Comparison of ENCODE assay signal across 37 cellular contexts in genomic region chr14:20198991-20199390, GRCh38. TPM values are rescaled to one million over a fixed set of nuclear protein-coding genes. Genes with fewer than 3 reads are reported as not detected.
"Had no signal": no experiment of that assay in that cellular context is flagged by ENCODE, and none has a peak within 500 bp of the region (broad histone marks: within the 10 kb centered on the region; RNA-seq: fewer than 3 reads in every experiment).

No MANE protein-coding gene starts in this region.

- H3K9me3 ChIP-seq: colonic mucosa, gastrocnemius medialis, heart left ventricle, left lung, stomach, thyroid gland, vagina had no signal

- H3K4me3 ChIP-seq: colonic mucosa, gastrocnemius medialis, heart left ventricle, hepatocyte, left lung, smooth muscle cell, stomach, thyroid gland, vagina had no signal

- H3K4me2 ChIP-seq: hepatocyte, smooth muscle cell had no signal

- H2AFZ ChIP-seq: hepatocyte had no signal

- H3K4me1 ChIP-seq: colonic mucosa, gastrocnemius medialis, heart left ventricle, left lung, stomach, thyroid gland, vagina had no signal

- H3K79me2 ChIP-seq: hepatocyte had no signal

- ATAC-seq: esophagus mucosa; gastrocnemius medialis; heart left ventricle; left cardiac atrium; left lung; naive thymus-derived CD4-positive, alpha-beta T cell; sciatic nerve had no signal

- H3K27ac ChIP-seq: colonic mucosa, epithelial cell of prostate, gastrocnemius medialis, heart left ventricle, hepatocyte, left lung, stomach, thyroid gland, vagina had no signal

- H3K27me3 ChIP-seq: colonic mucosa, gastrocnemius medialis, hepatocyte, left lung, stomach, thyroid gland, vagina had no signal

- FAIRE-seq: kidney had no signal

- H3K36me3 ChIP-seq: colonic mucosa, gastrocnemius medialis, heart left ventricle, left lung, stomach, thyroid gland, vagina had no signal

- DNase-seq: colonic mucosa; effector CD8-positive, alpha-beta T cell; endodermal cell; foreskin fibroblast; gastrocnemius medialis; heart left ventricle; kidney; left cardiac atrium; left lung; mesendoderm; midbrain; naive thymus-derived CD4-positive, alpha-beta T cell; nephron progenitor cell; nucleus accumbens; stimulated activated CD4-positive, alpha-beta T cell treated with anti-CD3 and anti-CD28 coated beads, Interleukin-12 subunit alpha, Interleukin-12 subunit beta, amount 100 ng/mL, for 4 hours; stimulated activated CD4-positive, alpha-beta T cell treated with anti-CD3 and anti-CD28 coated beads, Interleukin-1b, Interleukin-23, amount 100 ng/mL, for 48 hours; stimulated activated CD4-positive, alpha-beta T cell treated with anti-CD3 and anti-CD28 coated beads, Interleukin-4, amount 100 ng/mL, for 1 hour; stimulated activated CD8-positive, alpha-beta memory T cell treated with anti-CD3 and anti-CD28 coated beads, Interleukin-4, amount 100 ng/mL, for 48 hours; stimulated activated naive CD4-positive, alpha-beta T cell; stomach; thyroid gland; trophoblast cell had no signal

RNA-seq across cellular contexts. Expression of gene OR11G2, which starts 8.3 kb away (rescaled TPM):
- total RNA-seq: colonic mucosa; endodermal cell; esophagus mucosa; gastrocnemius medialis; heart left ventricle; hepatocyte; kidney; left cardiac atrium; left lung; lower leg skin; lung microvascular endothelial cell; mucosa of gallbladder; naive thymus-derived CD4-positive, alpha-beta T cell; osteocyte; posterior vena cava; pulmonary artery endothelial cell; sciatic nerve; smooth muscle cell; subcutaneous adipose tissue; temporal lobe; thyroid gland; ureter; vagina had no signal
- polyA plus RNA-seq: heart left ventricle; hepatocyte; naive thymus-derived CD4-positive, alpha-beta T cell; smooth muscle cell; stomach had no signal

RNA-seq across cellular contexts. Expression of gene OR11H6, which starts 24.5 kb away (rescaled TPM):
- total RNA-seq: colonic mucosa; endodermal cell; esophagus mucosa; gastrocnemius medialis; heart left ventricle; hepatocyte; kidney; left cardiac atrium; left lung; lower leg skin; lung microvascular endothelial cell; mucosa of gallbladder; naive thymus-derived CD4-positive, alpha-beta T cell; osteocyte; posterior vena cava; pulmonary artery endothelial cell; sciatic nerve; smooth muscle cell; stomach; subcutaneous adipose tissue; temporal lobe; thyroid gland; ureter; vagina had no signal
- polyA plus RNA-seq: heart left ventricle; hepatocyte; naive thymus-derived CD4-positive, alpha-beta T cell; smooth muscle cell; stomach had no signal

RNA-seq across cellular contexts. Expression of gene OR11H7, which starts 29.8 kb away (rescaled TPM):
- total RNA-seq: colonic mucosa; endodermal cell; esophagus mucosa; gastrocnemius medialis; heart left ventricle; hepatocyte; kidney; left cardiac atrium; left lung; lower leg skin; lung microvascular endothelial cell; mucosa of gallbladder; naive thymus-derived CD4-positive, alpha-beta T cell; osteocyte; posterior vena cava; pulmonary artery endothelial cell; sciatic nerve; smooth muscle cell; stomach; subcutaneous adipose tissue; temporal lobe; thyroid gland; ureter; vagina had no signal
- polyA plus RNA-seq: heart left ventricle; hepatocyte; naive thymus-derived CD4-positive, alpha-beta T cell; smooth muscle cell; stomach had no signal

RNA-seq across cellular contexts. Expression of gene OR11H4, which starts 40.1 kb away (rescaled TPM):
- total RNA-seq: colonic mucosa; endodermal cell; esophagus mucosa; gastrocnemius medialis; heart left ventricle; hepatocyte; kidney; left cardiac atrium; left lung; lower leg skin; lung microvascular endothelial cell; mucosa of gallbladder; naive thymus-derived CD4-positive, alpha-beta T cell; osteocyte; posterior vena cava; pulmonary artery endothelial cell; sciatic nerve; smooth muscle cell; stomach; subcutaneous adipose tissue; temporal lobe; thyroid gland; ureter; vagina had no signal
- polyA plus RNA-seq: heart left ventricle; hepatocyte; naive thymus-derived CD4-positive, alpha-beta T cell; smooth muscle cell; stomach had no signal
